Comparison of ENCODE assay signal across 1 cellular context in the genomic region with DNA sequence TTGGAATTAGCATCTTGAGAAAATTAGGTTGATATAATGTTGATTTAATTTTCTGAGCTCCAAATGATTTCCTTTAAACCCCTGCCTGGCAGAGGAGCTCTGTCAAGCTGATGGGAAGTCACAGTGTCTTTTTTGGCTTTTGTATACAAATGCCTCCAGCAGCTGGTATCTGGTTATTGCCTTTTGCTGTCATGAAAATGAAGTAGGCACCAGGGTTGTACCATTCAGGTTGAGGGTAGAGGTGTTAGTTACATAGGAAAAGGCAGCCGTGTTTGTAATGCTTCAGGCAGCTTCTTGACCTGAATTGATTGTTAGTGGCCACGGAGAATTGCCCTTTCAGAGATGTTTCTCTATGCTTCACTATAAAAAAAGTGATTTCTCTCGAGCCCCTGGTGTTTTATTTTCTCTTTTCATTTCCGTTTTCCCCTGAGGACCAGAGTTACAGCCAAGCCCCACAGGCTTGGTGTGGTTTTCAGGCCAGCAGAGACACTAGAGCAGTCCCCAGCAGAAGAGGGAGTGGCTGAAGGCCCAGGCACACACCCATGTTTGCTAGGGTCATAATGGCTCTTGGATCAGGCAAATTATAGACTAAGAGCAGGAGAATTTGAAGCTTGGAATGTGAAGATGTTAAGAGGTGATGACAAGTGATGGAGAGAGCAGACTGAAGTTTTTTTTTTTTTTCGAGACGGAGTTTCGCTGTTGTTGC.
TF ChIP-seq lines count a peak whose summit lies in the region.

No MANE protein-coding gene starts in this region.

TF ChIP-seq in K562, 482 proteins besides CTCF, POLR2A, EP300 and RAD21 (continued from another document):
- TF ChIP-seq, protein P1, sequence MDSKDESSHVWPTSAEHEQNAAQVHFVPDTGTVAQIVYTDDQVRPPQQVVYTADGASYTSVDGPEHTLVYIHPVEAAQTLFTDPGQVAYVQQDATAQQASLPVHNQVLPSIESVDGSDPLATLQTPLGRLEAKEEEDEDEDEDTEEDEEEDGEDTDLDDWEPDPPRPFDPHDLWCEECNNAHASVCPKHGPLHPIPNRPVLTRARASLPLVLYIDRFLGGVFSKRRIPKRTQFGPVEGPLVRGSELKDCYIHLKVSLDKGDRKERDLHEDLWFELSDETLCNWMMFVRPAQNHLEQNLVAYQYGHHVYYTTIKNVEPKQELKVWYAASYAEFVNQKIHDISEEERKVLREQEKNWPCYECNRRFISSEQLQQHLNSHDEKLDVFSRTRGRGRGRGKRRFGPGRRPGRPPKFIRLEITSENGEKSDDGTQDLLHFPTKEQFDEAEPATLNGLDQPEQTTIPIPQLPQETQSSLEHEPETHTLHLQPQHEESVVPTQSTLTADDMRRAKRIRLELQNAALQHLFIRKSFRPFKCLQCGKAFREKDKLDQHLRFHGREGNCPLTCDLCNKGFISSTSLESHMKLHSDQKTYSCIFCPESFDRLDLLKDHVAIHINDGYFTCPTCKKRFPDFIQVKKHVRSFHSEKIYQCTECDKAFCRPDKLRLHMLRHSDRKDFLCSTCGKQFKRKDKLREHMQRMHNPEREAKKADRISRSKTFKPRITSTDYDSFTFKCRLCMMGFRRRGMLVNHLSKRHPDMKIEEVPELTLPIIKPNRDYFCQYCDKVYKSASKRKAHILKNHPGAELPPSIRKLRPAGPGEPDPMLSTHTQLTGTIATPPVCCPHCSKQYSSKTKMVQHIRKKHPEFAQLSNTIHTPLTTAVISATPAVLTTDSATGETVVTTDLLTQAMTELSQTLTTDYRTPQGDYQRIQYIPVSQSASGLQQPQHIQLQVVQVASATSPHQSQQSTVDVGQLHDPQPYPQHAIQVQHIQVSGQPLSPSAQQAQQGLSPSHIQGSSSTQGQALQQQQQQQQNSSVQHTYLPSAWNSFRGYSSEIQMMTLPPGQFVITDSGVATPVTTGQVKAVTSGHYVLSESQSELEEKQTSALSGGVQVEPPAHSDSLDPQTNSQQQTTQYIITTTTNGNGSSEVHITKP (IDR thresholded peaks at IDR 0.05; ENCODE audit: partially characterized antibody): peak; percentile 68
